In genomic region chr20:2463616-2464365, GRCh38 we compare ENCODE assay signal across 21 cellular contexts.
"Had no signal": no experiment of that assay in that cellular context is flagged by ENCODE, and none has a peak within 500 bp of the region (broad histone marks: within the 10 kb centered on the region; RNA-seq: fewer than 3 reads in every experiment).

No MANE protein-coding gene starts in this region.

- FAIRE-seq: kidney had no signal

- DNase-seq: activated CD4-positive, alpha-beta T cell treated with anti-CD3 and anti-CD28 coated beads, Interleukin-2, amount 10 ng/mL, durations not matched to agents 7 days and 5 days; activated CD4-positive, CD25-positive, alpha-beta regulatory T cell; activated CD8-positive, alpha-beta memory T cell treated with anti-CD3 and anti-CD28 coated beads for 24 hours; activated CD8-positive, alpha-beta memory T cell treated with anti-CD3 and anti-CD28 coated beads, Interleukin-2, amount 50 U/mL, for 48 hours; cortex of kidney; gastrocnemius medialis; head of caudate nucleus; kidney; left ventricle myocardium inferior; naive thymus-derived CD4-positive, alpha-beta T cell; stimulated activated CD4-positive, alpha-beta T cell treated with anti-CD3 and anti-CD28 coated beads, Interleukin-15, amount 100 ng/mL, for 24 hours; stimulated activated CD4-positive, alpha-beta T cell treated with anti-CD3 and anti-CD28 coated beads, Interleukin-2, amount 100 ng/mL, for 48 hours; stomach; T-cell; T-helper 9 cell had no signal

- H3K27ac ChIP-seq: ascending aorta, gastrocnemius medialis, left ventricle myocardium inferior, prostate gland, right atrium auricular region, stomach, thoracic aorta, upper lobe of left lung had no signal

- H3K9me3 ChIP-seq: ascending aorta, gastrocnemius medialis, left ventricle myocardium inferior, prostate gland, right atrium auricular region, stomach, thoracic aorta, upper lobe of left lung had no signal

- H3K27ac Mint-ChIP-seq: activated CD4-positive, alpha-beta T cell treated with anti-CD3 and anti-CD28 coated beads, Interleukin-2, amount 10 ng/mL, durations not matched to agents 7 days and 5 days; T-cell had no signal

- H3K4me3 Mint-ChIP-seq: activated CD4-positive, alpha-beta T cell treated with anti-CD3 and anti-CD28 coated beads, Interleukin-2, amount 10 ng/mL, durations not matched to agents 7 days and 5 days; central memory CD8-positive, alpha-beta T cell; naive thymus-derived CD4-positive, alpha-beta T cell; T-cell had no signal

- H3K27me3 ChIP-seq: ascending aorta, gastrocnemius medialis, right atrium auricular region, stomach, upper lobe of left lung had no signal

- H3K9me3 Mint-ChIP-seq: activated CD4-positive, alpha-beta T cell treated with anti-CD3 and anti-CD28 coated beads, Interleukin-2, amount 10 ng/mL, durations not matched to agents 7 days and 5 days; central memory CD8-positive, alpha-beta T cell; naive thymus-derived CD4-positive, alpha-beta T cell; T-cell had no signal

- ATAC-seq: gastrocnemius medialis; naive thymus-derived CD4-positive, alpha-beta T cell; T-cell had no signal

- H3K27me3 Mint-ChIP-seq: activated CD4-positive, alpha-beta T cell treated with anti-CD3 and anti-CD28 coated beads, Interleukin-2, amount 10 ng/mL, durations not matched to agents 7 days and 5 days; central memory CD8-positive, alpha-beta T cell; naive thymus-derived CD4-positive, alpha-beta T cell; T-cell had no signal

- H3K4me3 ChIP-seq: ascending aorta, gastrocnemius medialis, left ventricle myocardium inferior, prostate gland, right atrium auricular region, stomach, thoracic aorta, upper lobe of left lung had no signal
